Comparison of ENCODE assay signal across 8 cellular contexts in genomic region chr9:124285490-124285889, GRCh38. TPM values are rescaled to one million over a fixed set of nuclear protein-coding genes. Genes with fewer than 3 reads are reported as not detected.
DNase-seq lines count a peak whose midpoint lies in the region; ATAC-seq and TF ChIP-seq lines count a peak whose summit lies in the region.
"Had no signal": no experiment of that assay in that cellular context is flagged by ENCODE, and none has a peak within 500 bp of the region (broad histone marks: within the 10 kb centered on the region; RNA-seq: fewer than 3 reads in every experiment).

No MANE protein-coding gene starts in this region.

- intact Hi-C loops in testis (cut with DNase I; ENCODE audit: low total_unique reads), result no loop called here

- H3K36me3 ChIP-seq in mucosa of rectum (ENCODE audit: control insufficient read depth in 2 of 2, insufficient read depth in 2 of 2, low read length in 2 of 2) (peaks cover 3 to 7% of the 10 kb centered on the region in 2 donors), testis (ENCODE audit: low read depth, missing control alignments) (no peaks in the 10 kb centered on the region)

- peaks cover 56 to 65% (median 57%) of the 10 kb centered on the region in 3 donors for H3K4me1 Mint-ChIP-seq in IgD-negative memory B cell

- no peak for DNase-seq in testis
- DNase-seq in stimulated activated naive CD8-positive, alpha-beta T cell treated with anti-CD3 and anti-CD28 coated beads, Interleukin-15, Interleukin-2, amounts not matched to agents 100 U/mL and 50 U/mL, for 24 hours, result no peak

- peak overlapping the region; percentile 52 to 96 (median 89) for H3K4me3 Mint-ChIP-seq in IgD-negative memory B cell

- TF ChIP-seq POLR2A in testis (IDR thresholded peaks at IDR 0.05), result no peak

- no peak for ATAC-seq in GM19351 (IDR thresholded peaks at IDR 0.05; ENCODE audit: unreplicated experiment)
- ATAC-seq in stimulated activated naive CD8-positive, alpha-beta T cell treated with anti-CD3 and anti-CD28 coated beads, Interleukin-15, Interleukin-2, amounts not matched to agents 100 U/mL and 50 U/mL, for 24 hours, result no peak
- ATAC-seq in HG03378 (IDR thresholded peaks at IDR 0.05; ENCODE audit: unreplicated experiment), result no peak

- H3K27me3 Mint-ChIP-seq in IgD-negative memory B cell, result peaks cover 2% of the 10 kb centered on the region

- peaks cover 2% of the 10 kb centered on the region for H3K36me3 Mint-ChIP-seq in IgD-negative memory B cell

- peak overlapping the region; percentile 95 to 99 (median 98) for H3K27ac Mint-ChIP-seq in IgD-negative memory B cell
- H3K27ac Mint-ChIP-seq: T-helper 1 cell treated with Interleukin-12 subunit alpha and Interleukin-12 subunit beta and Interleukin-4 antibody, amounts not matched to agents 30 μg/mL and 1 μg/mL, for 36 hours had no signal

- H3K4me1 ChIP-seq in mucosa of rectum (ENCODE audit: control insufficient read depth in 2 of 2, insufficient read depth in 2 of 2, low read length in 2 of 2) (peaks cover 47 to 49% of the 10 kb centered on the region in 2 donors), testis (peaks cover 63% of the 10 kb centered on the region)

- H3K27me3 ChIP-seq in mucosa of rectum (ENCODE audit: control insufficient read depth in 2 of 2, insufficient read depth in 2 of 2, low read length in 2 of 2) (no peaks in the 10 kb centered on the region), testis (no peaks in the 10 kb centered on the region)

- peak overlapping the region; percentile 15 to 44 for H3K9ac ChIP-seq in mucosa of rectum (ENCODE audit: low read depth in 1 of 2, low read length in 2 of 2)

- H3K4me3 ChIP-seq in mucosa of rectum (ENCODE audit: low read length in 2 of 2) (peak overlapping the region in 1 of 2 donors; percentile 2), testis (no peak overlapping the region)

- H3K27ac ChIP-seq in angular gyrus (ENCODE audit: low read depth, low read length) (peak overlapping the region; percentile 83), mucosa of rectum (ENCODE audit: low read depth in 2 of 2, low read length in 2 of 2) (peak overlapping the region; percentile 73 to 85), testis (peak overlapping the region; percentile 72 to 88)

- 45 to 62% methylated on average over 1 to 11 of the region's 11 CpGs for WGBS in testis, 2 donors

- H3K9me3 ChIP-seq in mucosa of rectum (ENCODE audit: control insufficient read depth in 2 of 2, low read length in 2 of 2) (no peaks in the 10 kb centered on the region), testis (no peaks in the 10 kb centered on the region)

- H3K9me3 Mint-ChIP-seq in IgD-negative memory B cell, result no peaks in the 10 kb centered on the region
- H3K9me3 Mint-ChIP-seq: T-helper 1 cell treated with Interleukin-12 subunit alpha and Interleukin-12 subunit beta and Interleukin-4 antibody, amounts not matched to agents 30 μg/mL and 1 μg/mL, for 36 hours had no signal

- no peak for TF ChIP-seq CTCF in testis (IDR thresholded peaks at IDR 0.05)

RNA-seq across cellular contexts. Expression of gene NEK6, which starts 27.7 kb away (rescaled TPM):
- polyA plus RNA-seq in IgD-negative memory B cell (76.2 TPM), testis (ENCODE audit: insufficient read depth, low read depth, low replicate concordance) (21.5 TPM)
- 10 to 100 TPM; 11.5 to 21.4 TPM for total RNA-seq in testis
